8 cellular contexts compared by ENCODE assay signal in genomic region chr16:25258856-25259179, GRCh38. TPM values are rescaled to one million over a fixed set of nuclear protein-coding genes. Genes with fewer than 3 reads are reported as not detected.
DNase-seq lines count a peak whose midpoint lies in the region; ATAC-seq and TF ChIP-seq lines count a peak whose summit lies in the region.

No MANE protein-coding gene starts in this region.

- H2BK12ac ChIP-seq in H9 (ENCODE audit: insufficient read length, low read depth, low read length) = no peak overlapping the region

- H3K79me2 ChIP-seq in H9 (ENCODE audit: insufficient read depth, low read length) (peaks cover 13% of the 10 kb centered on the region; the same call in 1 of the 2 replicates), fibroblast of lung (ENCODE audit: control insufficient read depth, insufficient read depth, low read length) (peaks cover 26% of the 10 kb centered on the region)

- H3K27ac Mint-ChIP-seq in H9 = peak overlapping the region; percentile 95 to 100 (median 99); a peak in 5 of 7 replicates
- H3K27ac Mint-ChIP-seq in activated B cell treated with CpG ODN at 0.5 μM for 24 hours = peak overlapping the region; percentile 18

- intact Hi-C loops in activated B cell treated with CpG ODN at 0.5 μM for 24 hours (cut with micrococcal nuclease) = no loop called here

- no peak overlapping the region for H2BK120ac ChIP-seq in H9 (ENCODE audit: low read depth, low read length, poor library complexity, severe bottlenecking)

- DNase-seq in H9 (no peak), activated B cell treated with CpG ODN at 0.5 μM for 24 hours (no peak), fibroblast of lung (ENCODE audit: low read depth in 2 of 2) (no peak), cortex of kidney (lab: John Stamatoyannopoulos, UW) (no peak), globus pallidus (ENCODE audit: low spot score) (no peak), EL (no peak)

- H3K9me3 ChIP-seq in H9 (ENCODE audit: control insufficient read depth, low read depth, low read length) (no peaks in the 10 kb centered on the region), fibroblast of lung (ENCODE audit: control insufficient read depth, insufficient read depth, low read depth, low read length) (no peaks in the 10 kb centered on the region), skeletal muscle satellite cell (replicated peaks; ENCODE audit: low read length) (no peaks in the 10 kb centered on the region)

- no peak overlapping the region for H4K5ac ChIP-seq in H9 (ENCODE audit: insufficient read length, low read depth, low read length)

- no peaks in the 10 kb centered on the region for H3K4me1 ChIP-seq in H9 (ENCODE audit: insufficient read depth, low read length)
- peaks cover 2% of the 10 kb centered on the region for H3K4me1 ChIP-seq in fibroblast of lung (ENCODE audit: control insufficient read depth, extremely low read depth, insufficient read depth, low read length)
- peaks cover 25% of the 10 kb centered on the region for H3K4me1 ChIP-seq in skeletal muscle satellite cell (ENCODE audit: control insufficient read depth, insufficient read depth, low read length)

- H2AFZ ChIP-seq in H9 (ENCODE audit: low read length) (no peak overlapping the region), fibroblast of lung (ENCODE audit: low read length) (no peak overlapping the region)

- no peak overlapping the region for H3K14ac ChIP-seq in H9 (ENCODE audit: insufficient read depth, low read length)

- H3K27me3 Mint-ChIP-seq in H9 (ENCODE audit: low read depth) = no peaks in the 10 kb centered on the region
- H3K27me3 Mint-ChIP-seq in activated B cell treated with CpG ODN at 0.5 μM for 24 hours = no peaks in the 10 kb centered on the region

- H3K23me2 ChIP-seq in H9 (ENCODE audit: insufficient read length, low read depth, low read length, poor library complexity, severe bottlenecking) = peaks cover 12% of the 10 kb centered on the region

- H3K4me3 ChIP-seq in fibroblast of lung (replicated peaks in 1 of 4; ENCODE audit: control extremely low read depth in 1 of 4, insufficient read depth in 1 of 4, low read depth in 3 of 4, low read length in 4 of 4) (peak overlapping the region; percentile 44 to 94 (median 73)), skeletal muscle satellite cell (ENCODE audit: low read length) (peak overlapping the region; percentile 94)

- H3K56ac ChIP-seq in H9 (ENCODE audit: insufficient read length, low read depth, low read length) = no peak overlapping the region

- no peak overlapping the region for H4K91ac ChIP-seq in H9 (ENCODE audit: insufficient read length, low read depth, low read length)

- H3K23ac ChIP-seq in H9 (ENCODE audit: insufficient read length, low read depth, low read length) = no peak overlapping the region

- H3K4me2 ChIP-seq in H9 (ENCODE audit: insufficient read depth, insufficient read length, low read length) (peak overlapping the region; percentile 96), fibroblast of lung (ENCODE audit: extremely low read depth, insufficient read depth, low read length) (peak overlapping the region; percentile 96), skeletal muscle satellite cell (ENCODE audit: low read length) (peak overlapping the region; percentile 98)

- H3K4me3 Mint-ChIP-seq in H9 = peak overlapping the region; percentile 86 to 89
- peak overlapping the region; percentile 95 for H3K4me3 Mint-ChIP-seq in activated B cell treated with CpG ODN at 0.5 μM for 24 hours

- H3K36me3 ChIP-seq in fibroblast of lung (ENCODE audit: control insufficient read depth, insufficient read depth, low read length) = peaks cover 3% of the 10 kb centered on the region
- H3K36me3 ChIP-seq in skeletal muscle satellite cell (ENCODE audit: insufficient read depth, low read length) = peaks cover 8% of the 10 kb centered on the region

- no CpG with 5 or more reads among the region's 4 CpGs for WGBS in H9 (ENCODE audit: extremely low coverage, insufficient read length, low lambda C conversion rate)

- H4K20me1 ChIP-seq in H9 (ENCODE audit: control insufficient read depth, insufficient read depth, insufficient read length) (no peaks in the 10 kb centered on the region), fibroblast of lung (ENCODE audit: control insufficient read depth, extremely low read depth, insufficient read depth, low read length) (no peaks in the 10 kb centered on the region)

- CTCF ChIA-PET in activated B cell treated with CpG ODN at 0.5 μM for 24 hours (lab: Charles Lee) = no interaction called here

- H3K18ac ChIP-seq in H9 (ENCODE audit: insufficient read length, low read depth, low read length) = no peak overlapping the region

- H3K27me3 ChIP-seq in H9 (ENCODE audit: insufficient read depth, low read length) (no peaks in the 10 kb centered on the region), fibroblast of lung (ENCODE audit: control insufficient read depth, insufficient read depth, low read length) (no peaks in the 10 kb centered on the region), skeletal muscle satellite cell (ENCODE audit: control insufficient read depth, insufficient read depth, low read length) (no peaks in the 10 kb centered on the region)

- TF ChIP-seq CTCF in H9 (conservative IDR thresholded peaks at IDR 0.05) (no peak), activated B cell treated with CpG ODN at 0.5 μM for 24 hours (IDR thresholded peaks at IDR 0.05) (no peak), fibroblast of lung (conservative IDR thresholded peaks at IDR 0.05 in 1 of 2, IDR thresholded peaks at IDR 0.05 in 1 of 2; ENCODE audit: low read depth in 1 of 2, low read length in 2 of 2) (no peak)

- ATAC-seq in activated B cell treated with CpG ODN at 0.5 μM for 24 hours (ENCODE audit: low read depth) (no peak), HG02884 (IDR thresholded peaks at IDR 0.05; ENCODE audit: unreplicated experiment) (no peak)

- H3K4me1 Mint-ChIP-seq in H9 = peaks cover 27 to 28% of the 10 kb centered on the region in 2 experiments
- peaks cover 50% of the 10 kb centered on the region for H3K4me1 Mint-ChIP-seq in activated B cell treated with CpG ODN at 0.5 μM for 24 hours

- H3K9me3 Mint-ChIP-seq in H9 (no peaks in the 10 kb centered on the region), activated B cell treated with CpG ODN at 0.5 μM for 24 hours (no peaks in the 10 kb centered on the region)

- H2BK5ac ChIP-seq in H9 (ENCODE audit: insufficient read length, low read length) = no peak overlapping the region

- H3K4ac ChIP-seq in H9 (ENCODE audit: low read depth, low read length) = no peak overlapping the region

- H2BK20ac ChIP-seq in H9 (ENCODE audit: low read depth, low read length, poor library complexity, severe bottlenecking) = no peak overlapping the region

- no peak overlapping the region for H3T11ph ChIP-seq in H9 (ENCODE audit: low read length)

- H3K9ac ChIP-seq in H9 (ENCODE audit: extremely low read depth, insufficient read length, low read length) (peak overlapping the region; percentile 89), fibroblast of lung (ENCODE audit: insufficient read depth, low read length) (no peak overlapping the region), skeletal muscle satellite cell (ENCODE audit: low read depth, low read length) (peak overlapping the region; percentile 100)

- no peak overlapping the region for H2BK15ac ChIP-seq in H9 (ENCODE audit: low read depth, low read length)

- H4K8ac ChIP-seq in H9 (replicated peaks; ENCODE audit: insufficient read length, low read depth, low read length) = no peak overlapping the region

- H3K27ac ChIP-seq in H9 (ENCODE audit: insufficient read length, low read depth, low read length) (peak overlapping the region; percentile 77), fibroblast of lung (ENCODE audit: insufficient read depth, low read length) (no peak overlapping the region)

- POLR2A ChIA-PET in activated B cell treated with CpG ODN at 0.5 μM for 24 hours (lab: Charles Lee) = interaction anchor here (0.6 to 0.8 kb wide), 2 partner anchors 26 to 242 kb away, joined by 5 to 7 read pairs; no protein-coding TSS in a partner anchor

- H2AK5ac ChIP-seq in H9 (ENCODE audit: insufficient read length, low read length) = no peak overlapping the region

- H3K36me3 Mint-ChIP-seq in H9 (ENCODE audit: insufficient read depth in 1 of 3, low read depth in 3 of 3) = peaks cover 12 to 33% (median 33%) of the 10 kb centered on the region in 3 experiments; a peak in 6 of 7 replicates
- H3K36me3 Mint-ChIP-seq in activated B cell treated with CpG ODN at 0.5 μM for 24 hours (ENCODE audit: low read depth) = peaks cover 24% of the 10 kb centered on the region

- H3K79me1 ChIP-seq in H9 (ENCODE audit: insufficient read depth, low read depth, low read length, poor library complexity, severe bottlenecking) = peaks cover 11% of the 10 kb centered on the region

RNA-seq across cellular contexts. Expression of gene ZKSCAN2, which starts 1.2 kb away (rescaled TPM):
- total RNA-seq in H9 (2021) = 16.5 TPM in 2 replicates
- total RNA-seq in activated B cell treated with CpG ODN at 0.5 μM for 24 hours = 8.3 and 10.3 TPM in 2 replicates
- 3.3 and 4.3 TPM in 2 replicates for total RNA-seq in fibroblast of lung
- polyA plus RNA-seq in fibroblast of lung = 2.0 and 2.1 TPM in 2 replicates
- polyA plus RNA-seq in fibroblast of lung (2012) = 2.0 TPM in 2 replicates
- 4.9 and 5.9 TPM in 2 replicates for polyA minus RNA-seq in fibroblast of lung (ENCODE audit: low replicate concordance)
- total RNA-seq in skeletal muscle satellite cell (2012; rRNA removed) = 2.3 and 3.3 TPM in 2 replicates

RNA-seq across cellular contexts. Expression of gene AQP8, which starts 42.1 kb away (rescaled TPM):
- total RNA-seq in H9 (2021) = not detected in 2 replicates
- not detected in 2 replicates for total RNA-seq in activated B cell treated with CpG ODN at 0.5 μM for 24 hours
- total RNA-seq in fibroblast of lung = not detected in 2 replicates
- not detected in 2 replicates for polyA plus RNA-seq in fibroblast of lung
- polyA plus RNA-seq in fibroblast of lung (2012) = not detected in 2 replicates
- not detected in 2 replicates for polyA minus RNA-seq in fibroblast of lung (ENCODE audit: low replicate concordance)
- total RNA-seq in skeletal muscle satellite cell (2012; rRNA removed) = 0.25 TPM in 1 of 2 replicates, not detected in the other
